16 cellular contexts compared by ENCODE assay signal in the genomic region with DNA sequence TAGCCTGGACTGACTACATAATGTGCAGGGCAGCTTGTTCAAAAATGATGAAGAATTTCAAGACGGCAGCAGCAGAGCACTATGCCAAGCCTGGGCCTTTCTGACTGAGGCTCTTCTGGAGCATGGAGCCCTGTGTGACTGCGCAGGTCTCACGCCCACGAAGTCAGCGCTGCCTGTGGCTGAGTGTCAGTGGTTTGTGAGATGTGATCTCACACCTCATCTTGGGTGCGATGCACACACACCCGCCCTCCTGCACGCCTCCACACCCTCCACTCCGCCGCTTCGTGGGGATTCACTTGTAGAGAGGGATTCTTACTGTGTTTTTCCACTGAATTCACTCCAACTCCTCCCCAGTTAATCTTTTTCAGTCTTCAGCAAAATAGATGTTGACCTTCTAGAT.
A peak's percentile ranks its signal among the peaks of the same experiment; 100 is the strongest.
DNase-seq lines count a peak whose midpoint lies in the region; ATAC-seq and TF ChIP-seq lines count a peak whose summit lies in the region.
"Had no signal": no experiment of that assay in that cellular context is flagged by ENCODE, and none has a peak within 500 bp of the region (broad histone marks: within the 10 kb centered on the region; RNA-seq: fewer than 3 reads in every experiment).

No MANE protein-coding gene starts in this region.

- POLR2A ChIA-PET in CD8-positive, alpha-beta memory T cell (lab: Charles Lee), result no interaction called here

- H3K36me3 Mint-ChIP-seq in CD8-positive, alpha-beta memory T cell, result no peaks in the 10 kb centered on the region
- peaks cover 9% of the 10 kb centered on the region for H3K36me3 Mint-ChIP-seq in effector memory CD8-positive, alpha-beta T cell (ENCODE audit: insufficient read depth)

- H3K27ac ChIP-seq in CD8-positive, alpha-beta memory T cell (ENCODE audit: low read depth, low read length), result no peak overlapping the region
- H3K27ac ChIP-seq in thyroid gland, result no peak overlapping the region
- H3K27ac ChIP-seq: adrenal gland, stomach had no signal

- peak in 4 of 5 donors; percentile 30 to 75 (median 60) for DNase-seq in CD8-positive, alpha-beta memory T cell
- DNase-seq in activated CD8-positive, alpha-beta memory T cell treated with anti-CD3 and anti-CD28 coated beads, Interleukin-2, amount 50 U/mL, for 4 hours, result peak; percentile 40
- DNase-seq in effector memory CD8-positive, alpha-beta T cell, result peak; percentile 50 to 72 (median 59)
- DNase-seq in stimulated activated CD4-positive, alpha-beta T cell treated with anti-CD3 and anti-CD28 coated beads, Interleukin-4, amount 100 ng/mL, for 4 hours, result peak; percentile 29 to 61
- DNase-seq in KG1 (lab: John Stamatoyannopoulos, UW), result no peak
- DNase-seq in ACHN, result no peak
- DNase-seq in NCI-H1417 treated with DMSO at 0.1 percent for 48 hours (lab: John Stamatoyannopoulos, UW), result no peak
- DNase-seq in thyroid gland, result no peak
- DNase-seq: adrenal gland, BE2C, EL, midbrain, NCI-H1092, NCI-H446, stomach had no signal

- H3K27me3 Mint-ChIP-seq in CD8-positive, alpha-beta memory T cell, result peaks cover 3 to 29% of the 10 kb centered on the region in 2 donors
- peaks cover 0 to 21% of the 10 kb centered on the region in 2 donors for H3K27me3 Mint-ChIP-seq in effector memory CD8-positive, alpha-beta T cell

- peaks cover 34 to 45% (median 40%) of the 10 kb centered on the region in 3 donors for H3K4me1 Mint-ChIP-seq in CD8-positive, alpha-beta memory T cell
- H3K4me1 Mint-ChIP-seq in effector memory CD8-positive, alpha-beta T cell (ENCODE audit: low read depth in 2 of 2), result peaks cover 32 to 57% of the 10 kb centered on the region in 2 donors

- 91 to 96% methylated on average over 11 of the region's 11 CpGs for WGBS in thyroid gland, 2 donors

- no peak for TF ChIP-seq POLR2A in thyroid gland (IDR thresholded peaks at IDR 0.05)

- peak overlapping the region in 6 of 7 donors; percentile 41 to 81 (median 61) for H3K4me3 Mint-ChIP-seq in CD8-positive, alpha-beta memory T cell
- H3K4me3 Mint-ChIP-seq in effector memory CD8-positive, alpha-beta T cell, result peak overlapping the region; percentile 54 to 70

- in situ Hi-C loops in ACHN (cut with HindIII; ENCODE audit: low pct_ligation_motif_present, low pct_unique_long_range_greater_than_20kb, low sequenced_read_pairs), result no loop called here

- no peak overlapping the region for H3K4me3 ChIP-seq in CD8-positive, alpha-beta memory T cell (ENCODE audit: low read length)
- no peak overlapping the region for H3K4me3 ChIP-seq in thyroid gland (replicated peaks in 1 of 3)
- H3K4me3 ChIP-seq: adrenal gland, stomach had no signal

- CTCF ChIA-PET in CD8-positive, alpha-beta memory T cell (lab: Charles Lee), result interaction anchor here (1.0 kb wide), 1 partner anchor 15 kb away, joined by 5 read pairs; no protein-coding TSS in a partner anchor

- H3K9me3 ChIP-seq in CD8-positive, alpha-beta memory T cell (ENCODE audit: low read length), result no peaks in the 10 kb centered on the region
- H3K9me3 ChIP-seq in thyroid gland, result no peaks in the 10 kb centered on the region
- H3K9me3 ChIP-seq: adrenal gland, BE2C had no signal

- intact Hi-C loops in thyroid gland (cut with DNase I), result no loop called here

- peaks cover 4% of the 10 kb centered on the region for H3K4me1 ChIP-seq in CD8-positive, alpha-beta memory T cell (ENCODE audit: insufficient read depth, low read length)
- H3K4me1 ChIP-seq in thyroid gland, result no peaks in the 10 kb centered on the region
- H3K4me1 ChIP-seq: adrenal gland, BE2C, stomach had no signal

- H3K36me3 ChIP-seq in CD8-positive, alpha-beta memory T cell (ENCODE audit: insufficient read depth, low read length), result no peaks in the 10 kb centered on the region
- H3K36me3 ChIP-seq in thyroid gland, result no peaks in the 10 kb centered on the region
- H3K36me3 ChIP-seq: adrenal gland, BE2C, stomach had no signal

- H3K27me3 ChIP-seq in CD8-positive, alpha-beta memory T cell (ENCODE audit: insufficient read depth, low read length, poor library complexity, severe bottlenecking), result no peaks in the 10 kb centered on the region
- no peaks in the 10 kb centered on the region for H3K27me3 ChIP-seq in thyroid gland
- H3K27me3 ChIP-seq: adrenal gland, stomach had no signal

- H3K9me3 Mint-ChIP-seq in CD8-positive, alpha-beta memory T cell, result no peaks in the 10 kb centered on the region
- no peaks in the 10 kb centered on the region for H3K9me3 Mint-ChIP-seq in effector memory CD8-positive, alpha-beta T cell

- ATAC-seq in effector memory CD8-positive, alpha-beta T cell (replicated peaks), result peak; percentile 93
- ATAC-seq: HCT116 had no signal

- no peak for TF ChIP-seq CTCF in thyroid gland (IDR thresholded peaks at IDR 0.05)

- peak overlapping the region in 7 of 8 donors; percentile 45 to 93 (median 77) for H3K27ac Mint-ChIP-seq in CD8-positive, alpha-beta memory T cell
- H3K27ac Mint-ChIP-seq in effector memory CD8-positive, alpha-beta T cell, result peak overlapping the region; percentile 57 to 95

Comparison
In these comparisons a context has a peak if more than half of its experiments do, and no peak if none do; other contexts are left out.
1. DNase-seq: peak in CD8-positive, alpha-beta memory T cell (4 of 5), activated CD8-positive, alpha-beta memory T cell treated with anti-CD3 and anti-CD28 coated beads, Interleukin-2, amount 50 U/mL, for 4 hours (single experiment), effector memory CD8-positive, alpha-beta T cell (3 of 3) and stimulated activated CD4-positive, alpha-beta T cell treated with anti-CD3 and anti-CD28 coated beads, Interleukin-4, amount 100 ng/mL, for 4 hours (2 of 2); none in KG1 (single experiment), ACHN (single experiment), NCI-H1417 treated with DMSO at 0.1 percent for 48 hours (single experiment) and thyroid gland (0 of 2).